20 cellular contexts compared by ENCODE assay signal in the genomic region with DNA sequence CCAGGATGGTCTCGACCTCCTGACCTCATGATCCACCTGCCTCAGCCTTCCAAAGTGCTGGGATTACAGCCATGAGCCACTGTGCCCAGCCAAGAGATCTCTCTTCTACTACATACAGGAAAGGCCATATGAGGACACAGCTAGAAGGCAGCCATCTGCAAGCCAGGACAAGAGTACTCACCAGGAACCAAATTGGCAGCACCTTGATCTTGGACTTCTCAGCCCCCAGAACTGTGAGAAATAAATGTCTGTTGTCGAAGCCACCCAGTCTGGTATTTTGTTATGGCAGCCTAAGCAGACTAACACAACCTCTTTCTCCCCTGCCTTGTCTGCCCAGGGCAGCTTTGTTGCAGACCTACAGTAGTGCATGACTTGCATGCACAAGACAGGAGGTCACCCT.
A peak's percentile ranks its signal among the peaks of the same experiment; 100 is the strongest.
DNase-seq lines count a peak whose midpoint lies in the region; FAIRE-seq and TF ChIP-seq lines count a peak whose summit lies in the region.
"Had no signal": no experiment of that assay in that cellular context is flagged by ENCODE, and none has a peak within 500 bp of the region (broad histone marks: within the 10 kb centered on the region; RNA-seq: fewer than 3 reads in every experiment).

No MANE protein-coding gene starts in this region.

- no peak for FAIRE-seq in H54 (lab: Jason Lieb, UNC)
- FAIRE-seq: D721Med had no signal

- H3K9ac ChIP-seq in mucosa of rectum (ENCODE audit: low read depth in 1 of 2, low read length in 2 of 2), result no peak overlapping the region

- BruUV-seq in A673 (replicated peaks; lab: Mats Ljungman, UMichigan), result no TSS peak

- H3K9me3 ChIP-seq in right atrium auricular region, result no peaks in the 10 kb centered on the region
- no peaks in the 10 kb centered on the region for H3K9me3 ChIP-seq in mucosa of rectum (ENCODE audit: control insufficient read depth in 2 of 2, low read length in 2 of 2)
- no peaks in the 10 kb centered on the region for H3K9me3 ChIP-seq in A673 (ENCODE audit: low read depth, low read length, poor library complexity, severe bottlenecking)
- H3K9me3 ChIP-seq: BE2C had no signal

- TF ChIP-seq POLR2A in H54 (IDR thresholded peaks at IDR 0.05; ENCODE audit: low read depth, low read length), result no peak

- H3K27me3 ChIP-seq in right atrium auricular region (no peaks in the 10 kb centered on the region), mucosa of rectum (ENCODE audit: control insufficient read depth in 2 of 2, insufficient read depth in 2 of 2, low read length in 2 of 2) (no peaks in the 10 kb centered on the region), A673 (replicated peaks; ENCODE audit: insufficient read depth, low read depth, low read length, poor library complexity) (no peaks in the 10 kb centered on the region)
- H3K27me3 ChIP-seq: BE2C had no signal

- DNase-seq in cardiac septum (ENCODE audit: low spot score), result peak; percentile 19
- DNase-seq in right atrium auricular region (ENCODE audit: low spot score), result no peak
- peak; percentile 61 for DNase-seq in coronary artery (ENCODE audit: low spot score)
- no peak for DNase-seq in H54 (ENCODE audit: insufficient read length, low spot score)
- no peak for DNase-seq in A673 (ENCODE audit: low spot score)
- no peak for DNase-seq in C1 segment of cervical spinal cord (lab: John Stamatoyannopoulos, UW)
- no peak for DNase-seq in cortex of kidney (lab: John Stamatoyannopoulos, UW)
- DNase-seq: BE2C; CD8-positive, alpha-beta T cell; DMS79; KG1; MV-4-11; NCI-H187; NCI-H2107; NCI-H510A; NCI-H774; OCI-M1; SIG-M5 had no signal

- H3K27ac ChIP-seq in right atrium auricular region, result no peak overlapping the region
- H3K27ac ChIP-seq in coronary artery, result no peak overlapping the region
- peak overlapping the region; percentile 39 to 50 for H3K27ac ChIP-seq in mucosa of rectum (ENCODE audit: low read depth in 2 of 2, low read length in 2 of 2)
- no peak overlapping the region for H3K27ac ChIP-seq in A673 (ENCODE audit: low read depth, low read length, poor library complexity, severe bottlenecking)

- POLR2A ChIA-PET in A673 (lab: Charles Lee; ENCODE audit: low non-redundant PET), result interaction anchor here (0.6 kb wide), 1 partner anchor 26 kb away, joined by 5 read pairs; no protein-coding TSS in a partner anchor

- no peak for TF ChIP-seq CTCF in right atrium auricular region (IDR thresholded peaks at IDR 0.05)
- no peak for TF ChIP-seq CTCF in coronary artery (IDR thresholded peaks at IDR 0.05)
- no peak for TF ChIP-seq CTCF in A673 (conservative IDR thresholded peaks at IDR 0.05; ENCODE audit: low read depth, low read length)

- CTCF ChIA-PET in A673 (lab: Charles Lee), result no interaction called here

- H3K36me3 ChIP-seq in right atrium auricular region, result no peaks in the 10 kb centered on the region
- no peaks in the 10 kb centered on the region for H3K36me3 ChIP-seq in mucosa of rectum (ENCODE audit: control insufficient read depth in 2 of 2, insufficient read depth in 2 of 2, low read length in 2 of 2)
- no peaks in the 10 kb centered on the region for H3K36me3 ChIP-seq in A673 (ENCODE audit: insufficient read depth, low read length, poor library complexity, severe bottlenecking)
- H3K36me3 ChIP-seq: BE2C had no signal

- intact Hi-C loops in cardiac septum (cut with DNase I) (no loop called here), A673 (cut with micrococcal nuclease; ENCODE audit: unreplicated experiment) (no loop called here)

- H3K4me3 ChIP-seq in right atrium auricular region (no peak overlapping the region), coronary artery (no peak overlapping the region), mucosa of rectum (ENCODE audit: low read length in 2 of 2) (no peak overlapping the region), A673 (ENCODE audit: low read depth, low read length, poor library complexity, severe bottlenecking) (no peak overlapping the region)

- H3K4me1 ChIP-seq in right atrium auricular region (peaks cover 0 to 10% of the 10 kb centered on the region in 2 donors), mucosa of rectum (ENCODE audit: control insufficient read depth in 2 of 2, insufficient read depth in 2 of 2, low read length in 2 of 2) (peaks cover 37 to 53% of the 10 kb centered on the region in 2 donors), A673 (ENCODE audit: insufficient read depth, low read length, poor library complexity, severe bottlenecking) (no peaks in the 10 kb centered on the region)
- H3K4me1 ChIP-seq: BE2C had no signal

Comparison
In these comparisons a context has a peak if more than half of its experiments do, and no peak if none do; other contexts are left out.
1. DNase-seq: peak in cardiac septum (single experiment) and coronary artery (single experiment); none in right atrium auricular region (single experiment), H54 (single experiment), A673 (single experiment), C1 segment of cervical spinal cord (0 of 14) and cortex of kidney (single experiment).
2. H3K27ac ChIP-seq: peak in mucosa of rectum (2 of 2); none in right atrium auricular region (0 of 2), coronary artery (0 of 2) and A673 (single experiment).